Comparison of ENCODE assay signal across 8 cellular contexts in the genomic region with DNA sequence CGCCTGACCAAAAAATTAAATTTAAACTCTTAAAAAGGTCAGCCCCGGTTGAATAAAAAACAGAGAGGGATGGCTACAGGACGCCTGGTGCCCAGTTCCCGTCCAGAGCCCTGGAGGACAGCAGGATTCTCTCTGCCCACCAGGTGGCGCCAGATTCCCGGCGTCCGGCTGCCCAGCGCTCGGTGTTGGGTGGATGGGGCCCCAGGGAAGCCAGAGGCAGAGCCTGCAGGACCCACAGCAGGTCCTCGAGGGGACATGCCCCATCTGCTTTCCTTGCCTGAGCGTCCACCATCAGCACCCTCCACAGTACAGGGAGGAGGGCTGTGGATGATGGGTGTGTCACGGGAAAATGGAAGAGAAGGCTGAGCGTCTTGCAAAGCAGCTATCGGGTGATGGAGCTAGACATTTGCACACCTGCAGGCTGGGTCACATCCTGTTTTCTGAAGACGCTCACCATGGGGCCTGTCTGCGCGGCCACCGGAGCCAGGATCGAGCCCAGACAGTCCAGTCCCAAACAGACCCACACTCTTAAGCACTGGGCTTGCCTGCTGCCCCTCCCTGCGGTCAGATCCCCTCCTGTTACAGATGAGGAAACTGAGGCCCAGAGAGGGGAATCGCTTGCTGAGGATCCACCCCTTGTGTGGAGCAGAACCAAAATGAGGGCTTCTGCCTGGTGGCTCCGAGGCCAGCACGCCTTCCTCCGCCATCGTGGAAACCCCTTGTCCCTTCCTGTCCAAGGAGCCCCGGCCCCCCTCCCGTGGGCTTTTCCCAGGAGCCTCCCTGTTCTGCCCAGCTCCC. TPM values are rescaled to one million over a fixed set of nuclear protein-coding genes. Genes with fewer than 3 reads are reported as not detected.
DNase-seq lines count a peak whose midpoint lies in the region; FAIRE-seq and TF ChIP-seq lines count a peak whose summit lies in the region.

No MANE protein-coding gene starts in this region.

- in situ Hi-C loops in KBM-7 (cut with MboI; ENCODE audit: low pct_unique_long_range_greater_than_20kb, low sequenced_read_pairs) = loop anchor here (10.0 to 25.0 kb wide), 2 partner anchors 134 to 341 kb away; a partner anchor contains a TSS

- no peak overlapping the region for H3K9ac ChIP-seq in parathyroid adenoma

- no peaks in the 10 kb centered on the region for H3K79me2 ChIP-seq in parathyroid adenoma

- H3K36me3 ChIP-seq in SJCRH30 (no peaks in the 10 kb centered on the region), parathyroid adenoma (ENCODE audit: control insufficient read depth, insufficient read depth, low read length) (no peaks in the 10 kb centered on the region), thyroid gland (no peaks in the 10 kb centered on the region)

- DNase-seq in GM18507 (ENCODE audit: extremely low spot score, insufficient read length, low read depth) (peak; percentile 69), KBM-7 (peak; percentile 79), SJCRH30 (peak; percentile 78 to 87), activated gamma-delta T cell (lab: John Stamatoyannopoulos, UW) (peak; percentile 43), frontal cortex (ENCODE audit: low spot score in 2 of 2) (peak; percentile 78 to 83), thyroid gland (peak; percentile 75 to 80)

- H3K27ac ChIP-seq in SJCRH30 (peak overlapping the region; percentile 29), parathyroid adenoma (no peak overlapping the region), thyroid gland (no peak overlapping the region)

- H3K4me2 ChIP-seq in parathyroid adenoma (ENCODE audit: low read length) = peak overlapping the region; percentile 48

- TF ChIP-seq POLR2A in thyroid gland (IDR thresholded peaks at IDR 0.05) = no peak

- no peak overlapping the region for H2AFZ ChIP-seq in parathyroid adenoma

- no peaks in the 10 kb centered on the region for H3K9me3 ChIP-seq in SJCRH30 (replicated peaks)
- no peaks in the 10 kb centered on the region for H3K9me3 ChIP-seq in parathyroid adenoma (ENCODE audit: control insufficient read depth, low read length)
- no peaks in the 10 kb centered on the region for H3K9me3 ChIP-seq in thyroid gland

- WGBS in thyroid gland, 2 donors = 18 to 26% methylated on average over 21 to 27 of the region's 28 CpGs

- FAIRE-seq in A204.1 (lab: Jason Lieb, UNC) (peak; percentile 41), GM18507 (lab: Jason Lieb, UNC) (peak; percentile 90), frontal cortex (lab: Jason Lieb, UNC) (no peak)

- intact Hi-C loops in thyroid gland (cut with DNase I) = loop anchor here (1.0 to 10.0 kb wide), 4 partner anchors 64 to 356 kb away; a partner anchor contains a TSS

- TF ChIP-seq CTCF in parathyroid adenoma (IDR thresholded peaks at IDR 0.05) = peak; percentile 88
- TF ChIP-seq CTCF in thyroid gland (IDR thresholded peaks at IDR 0.05) = peak; percentile 92 to 97 (median 96)

- H3K4me3 ChIP-seq in SJCRH30 (peak overlapping the region; percentile 16), parathyroid adenoma (ENCODE audit: low read depth, low read length) (peak overlapping the region; percentile 26), thyroid gland (replicated peaks in 1 of 3) (no peak overlapping the region)

- H3K27me3 ChIP-seq in SJCRH30 = no peaks in the 10 kb centered on the region
- H3K27me3 ChIP-seq in parathyroid adenoma (ENCODE audit: control insufficient read depth, insufficient read depth, low read length) = no peaks in the 10 kb centered on the region
- H3K27me3 ChIP-seq in thyroid gland = no peaks in the 10 kb centered on the region

- H3K4me1 ChIP-seq in SJCRH30 = peaks cover 36% of the 10 kb centered on the region
- no peaks in the 10 kb centered on the region for H3K4me1 ChIP-seq in parathyroid adenoma
- H3K4me1 ChIP-seq in thyroid gland = peaks cover 28 to 42% of the 10 kb centered on the region in 2 donors

RNA-seq across cellular contexts. Expression of a gene that starts 18.5 kb away (rescaled TPM):
- 0.35 and 0.65 TPM in 2 replicates for total RNA-seq in SJCRH30 (2014; rRNA removed; shearing (Covaris generic))
- total RNA-seq in frontal cortex (6.1 TPM), thyroid gland (10 to 100 TPM; 49.2 to 88.0 (median 61.9) TPM)

Comparison
In these comparisons a context has a peak if more than half of its experiments do, and no peak if none do; other contexts are left out.
1. H3K4me3 ChIP-seq: peak in SJCRH30 (single experiment) and parathyroid adenoma (single experiment); none in thyroid gland (0 of 3).
2. Peak in every context shown above with its lines, with median percentiles within 50 percentile points of each other: DNase-seq.